ENCODE assay signal across 18 cellular contexts in the genomic region with DNA sequence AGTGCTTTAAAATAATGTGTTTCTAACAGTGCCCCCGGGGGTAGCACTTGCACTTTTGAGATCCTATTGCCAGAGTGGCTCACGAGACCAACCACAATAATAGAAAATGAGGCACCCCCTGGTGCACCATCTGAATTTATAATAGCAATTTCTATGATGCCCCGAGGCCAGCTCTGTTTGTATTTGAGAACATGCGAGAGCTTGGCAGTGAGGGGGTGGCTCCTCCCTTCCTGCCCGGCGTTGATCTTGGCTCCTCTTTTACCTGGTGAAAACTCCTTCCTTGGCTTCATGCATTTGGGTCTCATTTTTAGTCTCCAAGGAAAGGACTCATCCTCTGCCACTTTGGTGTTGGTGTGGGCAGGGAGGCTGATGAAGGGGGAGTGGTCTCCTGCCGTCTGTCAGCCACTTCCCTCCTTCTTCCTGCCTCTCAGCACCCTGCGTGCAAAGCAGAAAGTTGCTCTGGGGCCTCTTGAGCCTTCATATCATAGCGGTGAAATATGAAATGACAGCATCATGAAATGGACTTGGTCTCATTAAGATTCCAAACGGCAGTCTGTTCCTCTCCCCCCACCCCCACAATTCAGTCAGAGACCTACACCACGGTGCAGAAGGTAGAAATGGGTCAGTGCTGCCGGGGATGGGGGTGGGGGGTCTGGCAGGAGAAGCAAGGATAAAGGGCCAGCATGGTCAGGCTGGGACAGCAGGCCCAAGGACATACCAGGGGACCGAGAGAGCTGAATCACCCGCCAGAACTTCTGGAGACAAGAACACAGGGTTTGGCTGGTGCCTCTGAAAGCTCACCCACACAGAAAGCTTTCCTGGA. TPM values are rescaled to one million over a fixed set of nuclear protein-coding genes. Genes with fewer than 3 reads are reported as not detected.
A peak's percentile ranks its signal among the peaks of the same experiment; 100 is the strongest.
DNase-seq lines count a peak whose midpoint lies in the region; ATAC-seq and TF ChIP-seq lines count a peak whose summit lies in the region.
"Had no signal": no experiment of that assay in that cellular context is flagged by ENCODE, and none has a peak within 500 bp of the region (broad histone marks: within the 10 kb centered on the region; RNA-seq: fewer than 3 reads in every experiment).

No MANE protein-coding gene starts in this region.

- no peak overlapping the region for H3K4me3 ChIP-seq in epithelial cell of esophagus (ENCODE audit: low read length)
- no peak overlapping the region for H3K4me3 ChIP-seq in right cardiac atrium (ENCODE audit: low read length)
- no peak overlapping the region for H3K4me3 ChIP-seq in lower lobe of right lung
- H3K4me3 ChIP-seq: lung, psoas muscle had no signal

- H3K36me3 ChIP-seq in lower lobe of right lung: no peaks in the 10 kb centered on the region

- ATAC-seq in right cardiac atrium (no peak), lower lobe of right lung (no peak)
- ATAC-seq in stimulated activated naive CD8-positive, alpha-beta T cell treated with anti-CD3 and anti-CD28 coated beads, Interleukin-15, Interleukin-2, amounts not matched to agents 100 U/mL and 50 U/mL, for 24 hours: no peak
- ATAC-seq: naive thymus-derived CD8-positive, alpha-beta T cell; psoas muscle had no signal

- no peaks in the 10 kb centered on the region for H3K4me1 ChIP-seq in right cardiac atrium (ENCODE audit: control insufficient read depth, insufficient read depth, low read length)
- H3K4me1 ChIP-seq in lower lobe of right lung: no peaks in the 10 kb centered on the region
- H3K4me1 ChIP-seq: psoas muscle had no signal

- intact Hi-C loops in right cardiac atrium (cut with DNase I) (no loop called here), lower lobe of right lung (cut with DNase I) (no loop called here)

- peak; percentile 98 for DNase-seq in DMS79 (lab: John Stamatoyannopoulos, UW)
- DNase-seq in NCI-H1092 treated with DMSO at 0.1 percent for 48 hours (lab: John Stamatoyannopoulos, UW): peak; percentile 63
- DNase-seq in NCI-H345 treated with DMSO at 0.1 percent for 48 hours (lab: John Stamatoyannopoulos, UW; ENCODE audit: unreplicated experiment): peak; percentile 94
- peak; percentile 30 for DNase-seq in epithelial cell of esophagus (ENCODE audit: low read depth)
- no peak for DNase-seq in right cardiac atrium
- DNase-seq in stimulated activated naive CD8-positive, alpha-beta T cell treated with anti-CD3 and anti-CD28 coated beads, Interleukin-15, Interleukin-2, amounts not matched to agents 100 U/mL and 50 U/mL, for 24 hours: no peak
- DNase-seq in lower lobe of right lung: no peak
- no peak for DNase-seq in NCI-H2171 (lab: John Stamatoyannopoulos, UW)
- DNase-seq: activated CD4-positive, alpha-beta T cell treated with anti-CD3 and anti-CD28 coated beads for 1 hour; AML-193; aorta; cortex of kidney; naive thymus-derived CD8-positive, alpha-beta T cell; NCI-H82; psoas muscle had no signal

- no peaks in the 10 kb centered on the region for H3K9me3 ChIP-seq in right cardiac atrium (ENCODE audit: control insufficient read depth, low read length)
- no peaks in the 10 kb centered on the region for H3K9me3 ChIP-seq in lower lobe of right lung
- H3K9me3 ChIP-seq: psoas muscle had no signal

- no peak for TF ChIP-seq CTCF in epithelial cell of esophagus (IDR thresholded peaks at IDR 0.05; ENCODE audit: insufficient read depth, low read depth, low read length, missing control alignments)
- no peak for TF ChIP-seq CTCF in lower lobe of right lung (IDR thresholded peaks at IDR 0.05)

- no peaks in the 10 kb centered on the region for H3K27me3 ChIP-seq in right cardiac atrium (ENCODE audit: control insufficient read depth, insufficient read depth)
- H3K27me3 ChIP-seq in lower lobe of right lung (ENCODE audit: low read depth): no peaks in the 10 kb centered on the region

- H3K27ac ChIP-seq in right cardiac atrium (ENCODE audit: low read length) (no peak overlapping the region), lower lobe of right lung (no peak overlapping the region)
- H3K27ac ChIP-seq: psoas muscle had no signal

- 40% methylated on average over 14 of the region's 14 CpGs for WGBS in right cardiac atrium

RNA-seq across cellular contexts. Expression of a gene that starts 17.7 kb away (rescaled TPM):
- total RNA-seq in right cardiac atrium: 1 to 10 TPM; 3.2 to 4.7 (median 4.0) TPM
- polyA plus RNA-seq in right cardiac atrium: 1.5 TPM
- total RNA-seq in lower lobe of right lung: 9.0 TPM
- total RNA-seq: HT-29; naive thymus-derived CD8-positive, alpha-beta T cell; T-helper 1 cell treated with Interleukin-12 subunit alpha and Interleukin-12 subunit beta and Interleukin-4 antibody, amounts not matched to agents 30 ng/mL and 1 ng/mL, for 36 hours had no signal
- polyA plus RNA-seq: naive thymus-derived CD8-positive, alpha-beta T cell had no signal

Comparison
In these comparisons a context has a peak if more than half of its experiments do, and no peak if none do; other contexts are left out.
1. DNase-seq: peak in DMS79 (single experiment), NCI-H1092 treated with DMSO at 0.1 percent for 48 hours (single experiment), NCI-H345 treated with DMSO at 0.1 percent for 48 hours (single experiment) and epithelial cell of esophagus (single experiment); none in right cardiac atrium (0 of 3), stimulated activated naive CD8-positive, alpha-beta T cell treated with anti-CD3 and anti-CD28 coated beads, Interleukin-15, Interleukin-2, amounts not matched to agents 100 U/mL and 50 U/mL, for 24 hours (single experiment), lower lobe of right lung (single experiment) and NCI-H2171 (single experiment).